Comparison of ENCODE assay signal across 8 cellular contexts in the genomic region with DNA sequence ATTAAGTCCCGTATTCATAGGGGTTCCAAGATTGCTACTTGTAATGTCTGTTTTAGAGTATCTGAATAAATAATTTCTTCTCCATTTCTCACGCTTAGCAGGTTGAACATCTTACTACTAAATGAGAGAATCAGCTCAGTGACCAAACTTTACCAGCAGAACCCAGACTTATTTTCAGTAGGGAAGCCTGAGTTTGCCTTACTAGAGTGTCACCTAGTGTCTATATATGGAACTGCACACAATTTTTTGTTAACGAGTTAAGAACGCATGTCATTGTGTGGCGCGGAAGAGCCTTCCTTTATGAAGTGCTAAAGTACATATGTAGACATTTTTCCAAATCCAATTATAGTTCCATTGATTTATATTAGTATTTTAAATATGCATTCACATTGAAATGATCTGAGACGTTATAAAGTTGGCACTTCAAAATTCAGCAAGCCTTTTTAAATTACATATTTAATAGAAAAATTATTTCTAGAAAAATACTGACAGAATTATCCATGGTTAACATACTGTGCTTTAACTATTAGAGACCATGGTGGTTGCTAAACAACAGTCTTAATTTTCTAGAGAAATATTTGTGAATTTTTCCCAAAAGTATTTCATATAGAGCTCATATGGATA.
A peak's percentile ranks its signal among the peaks of the same experiment; 100 is the strongest.
DNase-seq lines count a peak whose midpoint lies in the region; ATAC-seq, FAIRE-seq and TF ChIP-seq lines count a peak whose summit lies in the region.

No MANE protein-coding gene starts in this region.

- in situ Hi-C loops in HepG2 (cut with HindIII; ENCODE audit: extremely low pct_ligation_motif_present, low pct_unique_long_range_greater_than_20kb), result no loop called here

- H4K20me1 ChIP-seq in KMS-11 (ENCODE audit: insufficient read depth) (no peaks in the 10 kb centered on the region), OCI-LY3 (ENCODE audit: insufficient read depth, low read length) (no peaks in the 10 kb centered on the region), HepG2 (ENCODE audit: insufficient read depth, low read length) (no peaks in the 10 kb centered on the region)

- intact Hi-C loops in Right ventricle myocardium inferior (cut with DNase I) (no loop called here), HepG2 (cut with micrococcal nuclease; ENCODE audit: unreplicated experiment) (loop anchor here (1.0 kb wide), 1 partner anchor 36 kb away; no protein-coding TSS in a partner anchor), vagina (cut with DNase I) (no loop called here)

- H3K79me2 ChIP-seq in KMS-11 (ENCODE audit: insufficient read depth, low read depth) (no peaks in the 10 kb centered on the region), OCI-LY3 (ENCODE audit: low read length) (no peaks in the 10 kb centered on the region), HepG2 (ENCODE audit: insufficient read depth, low read length) (no peaks in the 10 kb centered on the region)

- BruUV-seq in HepG2 (replicated peaks; lab: Mats Ljungman, UMichigan), result no TSS peak

- H3K4me1 ChIP-seq in cardiac muscle cell (ENCODE audit: low read depth), result no peaks in the 10 kb centered on the region
- no peaks in the 10 kb centered on the region for H3K4me1 ChIP-seq in KMS-11 (ENCODE audit: low read depth, poor library complexity, severe bottlenecking)
- no peaks in the 10 kb centered on the region for H3K4me1 ChIP-seq in OCI-LY3 (ENCODE audit: low read length)
- H3K4me1 ChIP-seq in HepG2 (ENCODE audit: insufficient read depth, low read length), result no peaks in the 10 kb centered on the region
- H3K4me1 ChIP-seq in vagina, result no peaks in the 10 kb centered on the region

- CTCF ChIA-PET in HepG2 (lab: Yijun Ruan, JAX; ENCODE audit: low intra/inter-chr PET ratio, low total read pairs), result interaction anchor here (2.8 kb wide), 1 partner anchor 36 kb away, joined by 43 read pairs; no protein-coding TSS in a partner anchor

- H3K27ac ChIP-seq in cardiac muscle cell (no peak overlapping the region), KMS-11 (no peak overlapping the region), OCI-LY3 (ENCODE audit: low read length) (no peak overlapping the region), HepG2 (ENCODE audit: extremely low read length, insufficient read depth, low read length) (no peak overlapping the region), vagina (no peak overlapping the region)

- POLR2A ChIA-PET in HepG2 (lab: Yijun Ruan, JAX), result no interaction called here

- TF ChIP-seq RAD21 in HepG2 (CRISPR knock-in tag; IDR thresholded peaks at IDR 0.05), result peak; percentile 35; the same call in 1 of the 2 replicates

- H3K9me3 ChIP-seq in cardiac muscle cell (ENCODE audit: low read depth) (no peaks in the 10 kb centered on the region), OCI-LY3 (ENCODE audit: insufficient read depth, low read length) (no peaks in the 10 kb centered on the region), HepG2 (ENCODE audit: low read length) (no peaks in the 10 kb centered on the region), vagina (no peaks in the 10 kb centered on the region)

- no peak overlapping the region for H2AFZ ChIP-seq in KMS-11 (ENCODE audit: low read depth)
- H2AFZ ChIP-seq in OCI-LY3 (ENCODE audit: low read depth, low read length), result no peak overlapping the region
- H2AFZ ChIP-seq in HepG2 (ENCODE audit: low read length), result no peak overlapping the region

- no peaks in the 10 kb centered on the region for H3K36me3 ChIP-seq in cardiac muscle cell
- H3K36me3 ChIP-seq in KMS-11 (ENCODE audit: insufficient read depth), result no peaks in the 10 kb centered on the region
- H3K36me3 ChIP-seq in OCI-LY3 (replicated peaks; ENCODE audit: low read depth, low read length), result no peaks in the 10 kb centered on the region
- H3K36me3 ChIP-seq in bronchial epithelial cell (ENCODE audit: control insufficient read depth, insufficient read depth, low read length), result no peaks in the 10 kb centered on the region
- no peaks in the 10 kb centered on the region for H3K36me3 ChIP-seq in HepG2 (replicated peaks in 1 of 2; ENCODE audit: control insufficient read depth in 1 of 2, insufficient read depth in 2 of 2, low read length in 2 of 2)
- no peaks in the 10 kb centered on the region for H3K36me3 ChIP-seq in vagina

- no peak for TF ChIP-seq POLR2A in H54 (IDR thresholded peaks at IDR 0.05; ENCODE audit: low read depth, low read length)
- TF ChIP-seq POLR2A in HepG2 (IDR thresholded peaks at IDR 0.05; ENCODE audit: insufficient read depth in 1 of 2, low read depth in 2 of 2, low read length in 2 of 2), result no peak
- TF ChIP-seq POLR2A in vagina (IDR thresholded peaks at IDR 0.05), result no peak

- no peak overlapping the region for H3K4me3 ChIP-seq in cardiac muscle cell
- H3K4me3 ChIP-seq in KMS-11 (IDR thresholded peaks at IDR 0.05; ENCODE audit: insufficient read depth, low read depth, low read length), result no peak overlapping the region
- H3K4me3 ChIP-seq in OCI-LY3 (ENCODE audit: low read length), result no peak overlapping the region
- no peak overlapping the region for H3K4me3 ChIP-seq in bronchial epithelial cell (ENCODE audit: low read depth, low read length)
- no peak overlapping the region for H3K4me3 ChIP-seq in HepG2 (replicated peaks in 1 of 3; ENCODE audit: insufficient read depth in 1 of 3, low read depth in 2 of 3, low read length in 3 of 3)
- H3K4me3 ChIP-seq in vagina, result no peak overlapping the region

- WGBS in HepG2 (ENCODE audit: low lambda C conversion rate), result 17% methylated on average over 7 of the region's 7 CpGs

- no peaks in the 10 kb centered on the region for H3K27me3 ChIP-seq in cardiac muscle cell
- H3K27me3 ChIP-seq in KMS-11 (ENCODE audit: insufficient read depth, low read depth), result no peaks in the 10 kb centered on the region
- peaks cover 10% of the 10 kb centered on the region; the same call in 1 of the 2 replicates for H3K27me3 ChIP-seq in OCI-LY3 (ENCODE audit: low read depth, low read length)
- peaks cover 2% of the 10 kb centered on the region for H3K27me3 ChIP-seq in bronchial epithelial cell (ENCODE audit: control insufficient read depth, insufficient read depth, low read length)
- H3K27me3 ChIP-seq in HepG2 (ENCODE audit: control insufficient read depth in 1 of 2, insufficient read depth in 2 of 2, low read length in 2 of 2), result peaks cover 0 to 17% of the 10 kb centered on the region in 2 experiments; a peak in 3 of 5 replicates
- H3K27me3 ChIP-seq in vagina, result no peaks in the 10 kb centered on the region

- no peak overlapping the region for H3K4me2 ChIP-seq in KMS-11
- H3K4me2 ChIP-seq in OCI-LY3 (ENCODE audit: low read length), result 0 out of 2 replicates have a peak overlapping the region, but pooled peaks have one; percentile 2
- no peak overlapping the region for H3K4me2 ChIP-seq in HepG2 (ENCODE audit: low read depth, low read length)

- TF ChIP-seq EP300 in HepG2 (IDR thresholded peaks at IDR 0.05; ENCODE audit: low read depth in 2 of 2, low read length in 2 of 2), result no peak
- no peak for TF ChIP-seq EP300 in HepG2 (CRISPR knock-in tag; IDR thresholded peaks at IDR 0.05; ENCODE audit: borderline replicate concordance)

- DNase-seq in cardiac muscle cell (ENCODE audit: low read depth in 1 of 2, low spot score in 1 of 2) (peak; percentile 83), Right ventricle myocardium inferior (ENCODE audit: missing footprints) (no peak), H54 (ENCODE audit: insufficient read length, low spot score) (no peak), bronchial epithelial cell (ENCODE audit: low read depth) (peak; percentile 73), HepG2 (ENCODE audit: low spot score) (peak; percentile 70), vagina (ENCODE audit: extremely low spot score in 2 of 2) (no peak)

- FAIRE-seq in H54 (lab: Jason Lieb, UNC) (peak; percentile 86), bronchial epithelial cell (lab: Jason Lieb, UNC) (no peak), HepG2 (lab: Jason Lieb, UNC) (peak; percentile 83)

- ATAC-seq in Right ventricle myocardium inferior (no peak), HepG2 (peak; percentile 75)

- H3K9ac ChIP-seq in KMS-11 (no peak overlapping the region), OCI-LY3 (ENCODE audit: low read length) (no peak overlapping the region), HepG2 (ENCODE audit: insufficient read depth, low read depth, low read length) (no peak overlapping the region)

- peak; percentile 84 for TF ChIP-seq CTCF in cardiac muscle cell (IDR thresholded peaks at IDR 0.05; ENCODE audit: low read depth, low read length)
- TF ChIP-seq CTCF in KMS-11 (conservative IDR thresholded peaks at IDR 0.05; ENCODE audit: low read depth, low read length), result peak; percentile 85
- TF ChIP-seq CTCF in OCI-LY3 (IDR thresholded peaks at IDR 0.05; ENCODE audit: low read depth, low read length), result peak; percentile 91
- peak; percentile 72 for TF ChIP-seq CTCF in bronchial epithelial cell (IDR thresholded peaks at IDR 0.05; ENCODE audit: insufficient read depth, low read length, severe bottlenecking)
- peak; percentile 84 for TF ChIP-seq CTCF in HepG2 (CRISPR knock-in tag; IDR thresholded peaks at IDR 0.05)
- peak; percentile 39 to 66 (median 56) for TF ChIP-seq CTCF in vagina (IDR thresholded peaks at IDR 0.05)

TF ChIP-seq in HepG2, 621 proteins besides CTCF, POLR2A, EP300 and RAD21:
- TF ChIP-seq MYNN (CRISPR knock-in tag; IDR thresholded peaks at IDR 0.05; ENCODE audit: low read depth) (no peak), SMC3 (IDR thresholded peaks at IDR 0.05; ENCODE audit: low read length) (peak; percentile 75), ZNF232 (CRISPR knock-in tag; IDR thresholded peaks at IDR 0.05; ENCODE audit: borderline replicate concordance) (no peak), BRD4 (CRISPR knock-in tag; IDR thresholded peaks at IDR 0.05) (no peak), ZNF724P (CRISPR knock-in tag; IDR thresholded peaks at IDR 0.05; ENCODE audit: borderline replicate concordance) (no peak), STAG1 (CRISPR knock-in tag; IDR thresholded peaks at IDR 0.05) (peak; percentile 77), ZNF446 (CRISPR knock-in tag; IDR thresholded peaks at IDR 0.05) (no peak), BRCA1 (CRISPR knock-in tag; IDR thresholded peaks at IDR 0.05) (no peak)
TF ChIP-seq in HepG2: peak in this region for 2.

Comparison
In these comparisons a context has a peak if more than half of its experiments do, and no peak if none do; other contexts are left out.
1. DNase-seq: peak in cardiac muscle cell (2 of 2), bronchial epithelial cell (single experiment) and HepG2 (single experiment); none in Right ventricle myocardium inferior (single experiment), H54 (single experiment) and vagina (0 of 2).
2. Peak in every context shown above with its lines, with median percentiles within 50 percentile points of each other: CTCF ChIP-seq.